In genomic region chr17:62763891-62764600, GRCh38 we compare ENCODE assay signal across 30 cellular contexts. TPM values are rescaled to one million over a fixed set of nuclear protein-coding genes. Genes with fewer than 3 reads are reported as not detected.
"Had no signal": no experiment of that assay in that cellular context is flagged by ENCODE, and none has a peak within 500 bp of the region (broad histone marks: within the 10 kb centered on the region; RNA-seq: fewer than 3 reads in every experiment).

No MANE protein-coding gene starts in this region.

- H3K36me3 ChIP-seq: ascending aorta, Peyer's patch, SJCRH30 had no signal

- FAIRE-seq: bronchial epithelial cell had no signal

- H3K4me2 ChIP-seq: KMS-11, SK-N-SH had no signal

- H3K27ac Mint-ChIP-seq: activated CD8-positive, alpha-beta memory T cell treated with anti-CD3 and anti-CD28 coated beads, Interleukin-2, amount 10 ng/mL, durations not matched to agents 7 days and 5 days; activated CD8-positive, alpha-beta T cell treated with anti-CD3 and anti-CD28 coated beads, Interleukin-2, amount 10 ng/mL, durations not matched to agents 7 days and 5 days; activated naive CD4-positive, alpha-beta T cell treated with anti-CD3 and anti-CD28 coated beads, Interleukin-2, amount 50 U/mL, for 72 hours; activated naive CD8-positive, alpha-beta T cell treated with anti-CD3 and anti-CD28 coated beads, Interleukin-2, amount 50 U/mL, for 24 hours had no signal

- H3K36me3 Mint-ChIP-seq: activated CD8-positive, alpha-beta memory T cell treated with anti-CD3 and anti-CD28 coated beads, Interleukin-2, amount 10 ng/mL, durations not matched to agents 7 days and 5 days; activated naive CD4-positive, alpha-beta T cell treated with anti-CD3 and anti-CD28 coated beads, Interleukin-2, amount 50 U/mL, for 72 hours had no signal

- H3K4me3 ChIP-seq: ascending aorta, body of pancreas, Peyer's patch, SJCRH30 had no signal

- H3K9me3 ChIP-seq: ascending aorta, body of pancreas, Peyer's patch, SJCRH30, SK-N-SH had no signal

- H3K9ac ChIP-seq: KMS-11, SK-N-SH had no signal

- H3K9me3 Mint-ChIP-seq: activated naive CD4-positive, alpha-beta T cell treated with anti-CD3 and anti-CD28 coated beads, Interleukin-2, amount 50 U/mL, for 72 hours; activated naive CD8-positive, alpha-beta T cell treated with anti-CD3 and anti-CD28 coated beads, Interleukin-2, amount 50 U/mL, for 24 hours; activated T-cell treated with anti-CD3 and anti-CD28 coated beads, Interleukin-2, amount 50 U/mL, for 4 hours; central memory CD8-positive, alpha-beta T cell had no signal

- H3K27me3 ChIP-seq: ascending aorta, body of pancreas, Peyer's patch, SJCRH30 had no signal

- H3K4me1 ChIP-seq: ascending aorta, body of pancreas, Peyer's patch, SJCRH30 had no signal

- H3K4me1 Mint-ChIP-seq: activated CD8-positive, alpha-beta memory T cell treated with anti-CD3 and anti-CD28 coated beads, Interleukin-2, amount 10 ng/mL, durations not matched to agents 7 days and 5 days; activated naive CD8-positive, alpha-beta T cell treated with anti-CD3 and anti-CD28 coated beads, Interleukin-2, amount 50 U/mL, for 24 hours; central memory CD8-positive, alpha-beta T cell had no signal

- DNase-seq: activated CD4-positive, alpha-beta T cell treated with anti-CD3 and anti-CD28 coated beads for 48 hours; activated CD4-positive, alpha-beta T cell treated with anti-CD3 and anti-CD28 coated beads, Interleukin-2, amount 50 U/mL, for 4 hours; activated CD8-positive, alpha-beta memory T cell treated with anti-CD3 and anti-CD28 coated beads, Interleukin-2, amount 10 ng/mL, durations not matched to agents 7 days and 5 days; activated CD8-positive, alpha-beta T cell treated with anti-CD3 and anti-CD28 coated beads, Interleukin-2, amount 10 ng/mL, durations not matched to agents 7 days and 5 days; activated effector memory CD4-positive, alpha-beta T cell treated with anti-CD3 and anti-CD28 coated beads, Interleukin-2, amount 50 U/mL, for 16 hours; activated naive CD4-positive, alpha-beta T cell treated with Interleukin-2 at 50 U/mL for 16 hours; activated naive CD8-positive, alpha-beta T cell treated with anti-CD3 and anti-CD28 coated beads, Interleukin-2, amount 50 U/mL, for 24 hours; activated T-cell treated with anti-CD3 and anti-CD28 coated beads, Interleukin-2, amount 50 U/mL, for 4 hours; amniotic stem cell; body of pancreas; NCI-H1092; NCI-H2029 treated with DMSO at 0.1 percent for 48 hours; NCI-H345; NCI-H510A; NCI-H526 treated with DMSO at 0.1 percent for 48 hours; Peyer's patch; Right ventricle myocardium superior; SJCRH30; SK-N-SH; T-helper 1 cell had no signal

- ATAC-seq: activated CD4-positive, CD25-positive, alpha-beta regulatory T cell treated with anti-CD3 and anti-CD28 coated beads, Interleukin-2, amount 50 U/mL, for 24 hours; activated CD8-positive, alpha-beta memory T cell treated with anti-CD3 and anti-CD28 coated beads, Interleukin-2, amount 10 ng/mL, durations not matched to agents 7 days and 5 days; activated CD8-positive, alpha-beta T cell treated with anti-CD3 and anti-CD28 coated beads, Interleukin-2, amount 10 ng/mL, durations not matched to agents 7 days and 5 days; activated naive CD4-positive, alpha-beta T cell treated with anti-CD3 and anti-CD28 coated beads, Interleukin-2, amount 50 U/mL, for 72 hours; activated naive CD8-positive, alpha-beta T cell treated with anti-CD3 and anti-CD28 coated beads, Interleukin-2, amount 50 U/mL, for 24 hours; activated T-cell treated with anti-CD3 and anti-CD28 coated beads, Interleukin-2, amount 50 U/mL, for 4 hours; body of pancreas had no signal

- H3K4me3 Mint-ChIP-seq: activated CD8-positive, alpha-beta memory T cell treated with anti-CD3 and anti-CD28 coated beads, Interleukin-2, amount 10 ng/mL, durations not matched to agents 7 days and 5 days; activated CD8-positive, alpha-beta T cell treated with anti-CD3 and anti-CD28 coated beads, Interleukin-2, amount 10 ng/mL, durations not matched to agents 7 days and 5 days; activated naive CD8-positive, alpha-beta T cell treated with anti-CD3 and anti-CD28 coated beads, Interleukin-2, amount 50 U/mL, for 24 hours; activated T-cell treated with anti-CD3 and anti-CD28 coated beads, Interleukin-2, amount 50 U/mL, for 4 hours; central memory CD8-positive, alpha-beta T cell had no signal

- H3K27ac ChIP-seq: ascending aorta, body of pancreas, KMS-11, Peyer's patch, RWPE1, SJCRH30, VCaP had no signal

RNA-seq across cellular contexts. Expression of gene MARCHF10, which starts 44.1 kb away (rescaled TPM):
- total RNA-seq: activated CD8-positive, alpha-beta memory T cell treated with anti-CD3 and anti-CD28 coated beads, Interleukin-2, amount 10 ng/mL, durations not matched to agents 7 days and 5 days; activated CD8-positive, alpha-beta T cell treated with anti-CD3 and anti-CD28 coated beads, Interleukin-2, amount 10 ng/mL, durations not matched to agents 7 days and 5 days; activated naive CD4-positive, alpha-beta T cell treated with anti-CD3 and anti-CD28 coated beads, Interleukin-2, amount 50 U/mL, for 72 hours; activated T-cell treated with anti-CD3 and anti-CD28 coated beads, Interleukin-2, amount 50 U/mL, for 4 hours; ascending aorta; bronchial epithelial cell; MCF 10A; Peyer's patch; Right ventricle myocardium superior; SJCRH30; T-helper 2 cell treated with Interferon-gamma antibody and Interleukin-4, amounts not matched to agents 100 ng/mL and 5 ng/mL, for 36 hours had no signal
